Comparison of ENCODE assay signal across 10 cellular contexts in the genomic region with DNA sequence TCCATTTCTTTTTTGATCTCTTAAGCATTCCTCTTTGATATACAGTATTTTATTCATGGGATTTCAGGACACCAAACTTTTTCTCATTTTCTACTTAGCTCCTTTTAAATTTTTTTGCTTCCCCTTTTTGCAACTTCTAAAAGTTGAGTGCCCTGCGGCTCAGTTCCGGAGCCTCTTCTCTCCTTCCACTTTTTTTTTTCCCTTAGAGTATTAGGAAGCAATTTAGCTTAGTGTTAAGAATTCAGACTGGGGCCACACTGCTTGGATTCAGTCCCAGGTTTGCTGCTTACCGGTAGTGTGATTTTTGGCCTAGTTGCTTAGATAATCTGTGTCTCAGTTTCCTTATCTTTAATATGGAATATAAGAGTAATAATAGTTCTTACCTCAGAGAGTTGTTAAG. TPM values are rescaled to one million over a fixed set of nuclear protein-coding genes. Genes with fewer than 3 reads are reported as not detected.
DNase-seq lines count a peak whose midpoint lies in the region; ATAC-seq and TF ChIP-seq lines count a peak whose summit lies in the region.
"Had no signal": no experiment of that assay in that cellular context is flagged by ENCODE, and none has a peak within 500 bp of the region (broad histone marks: within the 10 kb centered on the region; RNA-seq: fewer than 3 reads in every experiment).

No MANE protein-coding gene starts in this region.

- H3K9me3 Mint-ChIP-seq in activated T-cell treated with anti-CD3 and anti-CD28 coated beads, Interleukin-2, amount 50 U/mL, for 24 hours, result peaks cover 4% of the 10 kb centered on the region
- H3K9me3 Mint-ChIP-seq in chondrocyte (ENCODE audit: low read depth), result no peaks in the 10 kb centered on the region
- H3K9me3 Mint-ChIP-seq in stimulated activated effector memory CD8-positive, alpha-beta T cell treated with anti-CD3 and anti-CD28 coated beads, Interleukin-12 subunit alpha, Interleukin-12 subunit beta, amount 100 ng/mL, for 72 hours, result peaks cover 3% of the 10 kb centered on the region

- peaks cover 71% of the 10 kb centered on the region for H3K36me3 Mint-ChIP-seq in activated T-cell treated with anti-CD3 and anti-CD28 coated beads, Interleukin-2, amount 50 U/mL, for 24 hours (ENCODE audit: low read depth)
- H3K36me3 Mint-ChIP-seq in chondrocyte (ENCODE audit: low read depth), result no peaks in the 10 kb centered on the region
- peaks cover 48% of the 10 kb centered on the region for H3K36me3 Mint-ChIP-seq in stimulated activated effector memory CD8-positive, alpha-beta T cell treated with anti-CD3 and anti-CD28 coated beads, Interleukin-12 subunit alpha, Interleukin-12 subunit beta, amount 100 ng/mL, for 72 hours

- no peak for TF ChIP-seq CTCF in chondrocyte (IDR thresholded peaks at IDR 0.05)

- peak overlapping the region; percentile 57 for H3K4me3 Mint-ChIP-seq in activated T-cell treated with anti-CD3 and anti-CD28 coated beads, Interleukin-2, amount 50 U/mL, for 24 hours
- H3K4me3 Mint-ChIP-seq in chondrocyte (ENCODE audit: unreplicated experiment), result no peak overlapping the region
- H3K4me3 Mint-ChIP-seq in stimulated activated effector memory CD8-positive, alpha-beta T cell treated with anti-CD3 and anti-CD28 coated beads, Interleukin-12 subunit alpha, Interleukin-12 subunit beta, amount 100 ng/mL, for 72 hours, result peak overlapping the region; percentile 19

- no peak for ATAC-seq in stimulated activated effector memory CD8-positive, alpha-beta T cell treated with anti-CD3 and anti-CD28 coated beads, Interleukin-12 subunit alpha, Interleukin-12 subunit beta, amount 100 ng/mL, for 72 hours
- ATAC-seq in HG02973 (IDR thresholded peaks at IDR 0.05; ENCODE audit: unreplicated experiment), result no peak
- ATAC-seq in GM19035 (IDR thresholded peaks at IDR 0.05; ENCODE audit: unreplicated experiment), result no peak

- peaks cover 75% of the 10 kb centered on the region for H3K4me1 Mint-ChIP-seq in activated T-cell treated with anti-CD3 and anti-CD28 coated beads, Interleukin-2, amount 50 U/mL, for 24 hours (ENCODE audit: low read depth)
- H3K4me1 Mint-ChIP-seq in chondrocyte (ENCODE audit: low read depth), result peaks cover 76% of the 10 kb centered on the region
- H3K4me1 Mint-ChIP-seq in stimulated activated effector memory CD8-positive, alpha-beta T cell treated with anti-CD3 and anti-CD28 coated beads, Interleukin-12 subunit alpha, Interleukin-12 subunit beta, amount 100 ng/mL, for 72 hours, result peaks cover 62% of the 10 kb centered on the region

- DNase-seq in activated T-cell treated with anti-CD3 and anti-CD28 coated beads, Interleukin-2, amount 50 U/mL, for 24 hours, result no peak
- no peak for DNase-seq in activated T-cell treated with anti-CD3 and anti-CD28 coated beads, Interleukin-2, amount 50 U/mL, for 48 hours
- DNase-seq in OCI-M1 (lab: John Stamatoyannopoulos, UW), result peak; percentile 69
- DNase-seq in chondrocyte (ENCODE audit: low spot score), result no peak
- no peak for DNase-seq in stimulated activated effector memory CD8-positive, alpha-beta T cell treated with anti-CD3 and anti-CD28 coated beads, Interleukin-12 subunit alpha, Interleukin-12 subunit beta, amount 100 ng/mL, for 72 hours (ENCODE audit: low spot score in 2 of 2)
- DNase-seq in hepatic stellate cell (ENCODE audit: low spot score), result no peak
- DNase-seq: hippocampal formation, NCI-H187 treated with DMSO at 0.1 percent for 48 hours had no signal

- H3K27me3 Mint-ChIP-seq in activated T-cell treated with anti-CD3 and anti-CD28 coated beads, Interleukin-2, amount 50 U/mL, for 24 hours, result no peaks in the 10 kb centered on the region
- H3K27me3 Mint-ChIP-seq in chondrocyte (ENCODE audit: low read depth), result no peaks in the 10 kb centered on the region

- H3K27ac Mint-ChIP-seq in activated T-cell treated with anti-CD3 and anti-CD28 coated beads, Interleukin-2, amount 50 U/mL, for 24 hours, result peak overlapping the region; percentile 72
- peak overlapping the region; percentile 38 for H3K27ac Mint-ChIP-seq in chondrocyte (ENCODE audit: unreplicated experiment)
- H3K27ac Mint-ChIP-seq in stimulated activated effector memory CD8-positive, alpha-beta T cell treated with anti-CD3 and anti-CD28 coated beads, Interleukin-12 subunit alpha, Interleukin-12 subunit beta, amount 100 ng/mL, for 72 hours, result no peak overlapping the region

RNA-seq across cellular contexts. Expression of a gene that starts 3.4 kb away (rescaled TPM):
- total RNA-seq in chondrocyte, result 27.4 to 30.7 TPM (median 27.6 TPM) in 3 replicates

RNA-seq across cellular contexts. Expression of a gene that starts 30.1 kb away (rescaled TPM):
- 31.6 to 77.4 TPM (median 71.6 TPM) in 3 replicates for total RNA-seq in chondrocyte
